23 cellular contexts compared by ENCODE assay signal in genomic region chr2:22056621-22057132, GRCh38.
DNase-seq lines count a peak whose midpoint lies in the region; ATAC-seq, FAIRE-seq and TF ChIP-seq lines count a peak whose summit lies in the region.
"Had no signal": no experiment of that assay in that cellular context is flagged by ENCODE, and none has a peak within 500 bp of the region (broad histone marks: within the 10 kb centered on the region; RNA-seq: fewer than 3 reads in every experiment).

No MANE protein-coding gene starts in this region.

- in situ Hi-C loops in HepG2 (cut with HindIII; ENCODE audit: extremely low pct_ligation_motif_present, low pct_unique_long_range_greater_than_20kb): no loop called here

- H3K4me1 ChIP-seq in hepatocyte (ENCODE audit: insufficient read depth): no peaks in the 10 kb centered on the region
- H3K4me1 ChIP-seq in HepG2 (ENCODE audit: insufficient read depth, low read length): peaks cover 24% of the 10 kb centered on the region
- no peaks in the 10 kb centered on the region for H3K4me1 ChIP-seq in heart left ventricle

- H3K9ac ChIP-seq in HepG2 (ENCODE audit: insufficient read depth, low read depth, low read length): peak overlapping the region; percentile 40
- H3K9ac ChIP-seq: BLaER1 had no signal

- ATAC-seq in HepG2: peak; percentile 64
- ATAC-seq in activated naive CD4-positive, alpha-beta T cell treated with anti-CD3 and anti-CD28 coated beads, Interleukin-2, amount 50 U/mL, for 72 hours: no peak
- no peak for ATAC-seq in heart left ventricle
- ATAC-seq in HG02642 (IDR thresholded peaks at IDR 0.05; ENCODE audit: poor library complexity, unreplicated experiment): no peak
- ATAC-seq: CD8-positive, alpha-beta T cell; GM23338; HCT116 had no signal

- TF ChIP-seq EP300 in HepG2 (IDR thresholded peaks at IDR 0.05; ENCODE audit: low read depth in 2 of 2, low read length in 2 of 2) (peak in 1 of 2 experiments; percentile 20; a peak in 1 of 4 replicates), HepG2 (CRISPR knock-in tag; IDR thresholded peaks at IDR 0.05; ENCODE audit: borderline replicate concordance) (no peak)

- TF ChIP-seq RAD21 in HepG2 (CRISPR knock-in tag; IDR thresholded peaks at IDR 0.05): no peak

- no peaks in the 10 kb centered on the region for H3K27me3 ChIP-seq in hepatocyte
- no peaks in the 10 kb centered on the region for H3K27me3 ChIP-seq in HepG2 (ENCODE audit: control insufficient read depth in 1 of 2, insufficient read depth in 2 of 2, low read length in 2 of 2)
- no peaks in the 10 kb centered on the region for H3K27me3 ChIP-seq in heart left ventricle
- H3K27me3 ChIP-seq: BLaER1 had no signal

- TF ChIP-seq POLR2A in HepG2 (IDR thresholded peaks at IDR 0.05; ENCODE audit: insufficient read depth in 1 of 2, low read depth in 2 of 2, low read length in 2 of 2) (no peak), heart left ventricle (IDR thresholded peaks at IDR 0.05) (no peak)

- no peaks in the 10 kb centered on the region for H3K79me2 ChIP-seq in hepatocyte
- H3K79me2 ChIP-seq in HepG2 (ENCODE audit: insufficient read depth, low read length): no peaks in the 10 kb centered on the region

- H3K9me2 ChIP-seq in hepatocyte (replicated peaks; ENCODE audit: insufficient read depth): no peaks in the 10 kb centered on the region

- BruUV-seq in HepG2 (replicated peaks; lab: Mats Ljungman, UMichigan): TSS peak; percentile 88

- H3K36me3 ChIP-seq in hepatocyte (replicated peaks; ENCODE audit: insufficient read depth, low read depth) (no peaks in the 10 kb centered on the region), HepG2 (replicated peaks in 1 of 2; ENCODE audit: control insufficient read depth in 1 of 2, insufficient read depth in 2 of 2, low read length in 2 of 2) (no peaks in the 10 kb centered on the region), heart left ventricle (no peaks in the 10 kb centered on the region)
- H3K36me3 ChIP-seq: BLaER1 had no signal

- peak overlapping the region; percentile 87 for H3K27ac ChIP-seq in hepatocyte
- H3K27ac ChIP-seq in HepG2 (ENCODE audit: extremely low read length, insufficient read depth, low read length): peak overlapping the region; percentile 93
- no peak overlapping the region for H3K27ac ChIP-seq in heart left ventricle
- H3K27ac ChIP-seq: BLaER1, C4-2B had no signal

- intact Hi-C loops in HepG2 (cut with micrococcal nuclease; ENCODE audit: unreplicated experiment): no loop called here
- intact Hi-C loops in heart left ventricle (cut with DNase I): no loop called here

- 81% methylated on average over 5 of the region's 5 CpGs for WGBS in hepatocyte (ENCODE audit: low lambda C conversion rate, missing lambda C conversion rate)
- WGBS in HepG2 (ENCODE audit: low lambda C conversion rate): 11% methylated on average over 5 of the region's 5 CpGs
- WGBS in heart left ventricle, 4 donors: 93 to 94% (median 93%) methylated on average over 5 of the region's 5 CpGs

- H3K4me2 ChIP-seq in hepatocyte (peak overlapping the region; percentile 29), HepG2 (ENCODE audit: low read depth, low read length) (peak overlapping the region; percentile 69)
- H3K4me2 ChIP-seq: BLaER1, GM23338 had no signal

- no peaks in the 10 kb centered on the region for H3K9me3 ChIP-seq in hepatocyte (ENCODE audit: low read depth)
- H3K9me3 ChIP-seq in HepG2 (ENCODE audit: low read length): no peaks in the 10 kb centered on the region
- H3K9me3 ChIP-seq in heart left ventricle: no peaks in the 10 kb centered on the region
- H3K9me3 ChIP-seq: BLaER1, Caco-2 had no signal

- no peak for TF ChIP-seq CTCF in hepatocyte (IDR thresholded peaks at IDR 0.05; ENCODE audit: poor library complexity)
- TF ChIP-seq CTCF in HepG2 (CRISPR knock-in tag; IDR thresholded peaks at IDR 0.05): no peak
- no peak for TF ChIP-seq CTCF in heart left ventricle (IDR thresholded peaks at IDR 0.05)

- peaks cover 0 to 3% of the 10 kb centered on the region in 2 donors for H3K36me3 Mint-ChIP-seq in activated naive CD4-positive, alpha-beta T cell treated with anti-CD3 and anti-CD28 coated beads, Interleukin-2, amount 50 U/mL, for 72 hours
- H3K36me3 Mint-ChIP-seq: CD4-positive, CD25-positive, alpha-beta regulatory T cell; CD8-positive, alpha-beta T cell had no signal

- POLR2A ChIA-PET in HepG2 (lab: Yijun Ruan, JAX): interaction anchor here (0.7 kb wide), 1 partner anchor 67 kb away, joined by 3 read pairs; no protein-coding TSS in a partner anchor

- peaks cover 10 to 15% of the 10 kb centered on the region in 2 donors for H3K9me3 Mint-ChIP-seq in activated naive CD4-positive, alpha-beta T cell treated with anti-CD3 and anti-CD28 coated beads, Interleukin-2, amount 50 U/mL, for 72 hours
- H3K9me3 Mint-ChIP-seq: GM23338, H9 had no signal

- H3K4me3 ChIP-seq in hepatocyte (no peak overlapping the region), HepG2 (replicated peaks in 1 of 3; ENCODE audit: insufficient read depth in 1 of 3, low read depth in 2 of 3, low read length in 3 of 3) (peak overlapping the region in 2 of 3 experiments; percentile 31 to 52; a peak in 2 of 6 replicates), heart left ventricle (no peak overlapping the region)
- H3K4me3 ChIP-seq: BLaER1, GM23338 had no signal

- DNase-seq in OCI-M1 (lab: John Stamatoyannopoulos, UW) (peak; percentile 20), hepatocyte (ENCODE audit: low spot score) (peak; percentile 8), HepG2 (ENCODE audit: low spot score) (peak; percentile 52), renal cortical epithelial cell (ENCODE audit: low read depth) (peak; percentile 80), NCI-H748 (lab: John Stamatoyannopoulos, UW; ENCODE audit: unreplicated experiment) (no peak), heart left ventricle (no peak)
- no peak for DNase-seq in activated naive CD4-positive, alpha-beta T cell treated with anti-CD3 and anti-CD28 coated beads, Interleukin-2, amount 50 U/mL, for 72 hours (ENCODE audit: low spot score in 2 of 2)
- DNase-seq: Caco-2; CD4-positive, CD25-positive, alpha-beta regulatory T cell; CD8-positive, alpha-beta T cell; DMS 273 treated with DMSO at 0.1 percent for 48 hours; DMS79 treated with DMSO at 0.1 percent for 48 hours; GF-D8; H9 had no signal

- FAIRE-seq in HepG2 (lab: Jason Lieb, UNC): peak; percentile 37
- FAIRE-seq: D721Med, GM12891, GM18507 had no signal

- H2AFZ ChIP-seq in hepatocyte (no peak overlapping the region), HepG2 (ENCODE audit: low read length) (peak overlapping the region; percentile 42)
- H2AFZ ChIP-seq: GM23338 had no signal

- CTCF ChIA-PET in HepG2 (lab: Yijun Ruan, JAX; ENCODE audit: low intra/inter-chr PET ratio, low total read pairs): no interaction called here

- H4K20me1 ChIP-seq in hepatocyte (ENCODE audit: insufficient read depth, poor library complexity, severe bottlenecking): no peaks in the 10 kb centered on the region
- H4K20me1 ChIP-seq in HepG2 (ENCODE audit: insufficient read depth, low read length): no peaks in the 10 kb centered on the region
- H4K20me1 ChIP-seq: BLaER1 had no signal

- no peak overlapping the region for H3K27ac Mint-ChIP-seq in activated naive CD4-positive, alpha-beta T cell treated with anti-CD3 and anti-CD28 coated beads, Interleukin-2, amount 50 U/mL, for 72 hours
- H3K27ac Mint-ChIP-seq: B cell; CD4-positive, CD25-positive, alpha-beta regulatory T cell; CD8-positive, alpha-beta T cell; GM23338; H9 had no signal

TF ChIP-seq in HepG2, 621 proteins besides CTCF, POLR2A, EP300 and RAD21 (continues in another document):
- TF ChIP-seq ONECUT2 (CRISPR knock-in tag; IDR thresholded peaks at IDR 0.05) (no peak), HMGXB4 (CRISPR knock-in tag; IDR thresholded peaks at IDR 0.05; ENCODE audit: borderline replicate concordance in 1 of 2, low read depth in 1 of 2) (0 out of 4 replicates have a peak, but pooled peaks of 1 of the 2 experiments have one; percentile 16), ARID3A (IDR thresholded peaks at IDR 0.05; ENCODE audit: low read depth, low read length) (no peak), FOXK1 (CRISPR knock-in tag; IDR thresholded peaks at IDR 0.05; ENCODE audit: borderline replicate concordance, low read depth) (0 out of 2 replicates have a peak, but pooled peaks have one; percentile 17), SYNCRIP (IDR thresholded peaks at IDR 0.05; ENCODE audit: insufficient read depth, low read depth, low read length) (no peak), ZNF644 (CRISPR knock-in tag; IDR thresholded peaks at IDR 0.05; ENCODE audit: low read depth) (peak; percentile 21; the same call in 1 of the 2 replicates), KLF6 (CRISPR knock-in tag; IDR thresholded peaks at IDR 0.05) (0 out of 2 replicates have a peak, but pooled peaks have one; percentile 23), GTF3A (CRISPR knock-in tag; conservative IDR thresholded peaks at IDR 0.05) (no peak), CC2D1A (CRISPR knock-in tag; IDR thresholded peaks at IDR 0.05) (0 out of 2 replicates have a peak, but pooled peaks have one; percentile 36), JUN (CRISPR knock-in tag; IDR thresholded peaks at IDR 0.05) (0 out of 2 replicates have a peak, but pooled peaks have one; percentile 19)

Comparison
In these comparisons a context has a peak if more than half of its experiments do, and no peak if none do; other contexts are left out.
1. DNase-seq: peak in OCI-M1 (single experiment), hepatocyte (single experiment), HepG2 (single experiment) and renal cortical epithelial cell (single experiment); none in activated naive CD4-positive, alpha-beta T cell treated with anti-CD3 and anti-CD28 coated beads, Interleukin-2, amount 50 U/mL, for 72 hours (0 of 2), NCI-H748 (single experiment) and heart left ventricle (0 of 5).
2. H3K27ac ChIP-seq: peak in hepatocyte (single experiment) and HepG2 (single experiment); none in heart left ventricle (0 of 12).
3. H3K4me3 ChIP-seq: peak in HepG2 (2 of 3); none in hepatocyte (single experiment) and heart left ventricle (0 of 12).